19 cellular contexts compared by ENCODE assay signal in genomic region chr1:53132176-53132575, GRCh38. TPM values are rescaled to one million over a fixed set of nuclear protein-coding genes. Genes with fewer than 3 reads are reported as not detected.
A peak's percentile ranks its signal among the peaks of the same experiment; 100 is the strongest.
DNase-seq lines count a peak whose midpoint lies in the region; ATAC-seq and TF ChIP-seq lines count a peak whose summit lies in the region.
"Had no signal": no experiment of that assay in that cellular context is flagged by ENCODE, and none has a peak within 500 bp of the region (broad histone marks: within the 10 kb centered on the region; RNA-seq: fewer than 3 reads in every experiment).

No MANE protein-coding gene starts in this region.

- H3K27me3 ChIP-seq in Peyer's patch (no peaks in the 10 kb centered on the region), stomach (no peaks in the 10 kb centered on the region)

- peaks cover 24 to 46% of the 10 kb centered on the region in 2 donors for H3K4me1 Mint-ChIP-seq in effector memory CD8-positive, alpha-beta T cell (ENCODE audit: low read depth in 2 of 2)
- peaks cover 36 to 59% of the 10 kb centered on the region in 2 donors for H3K4me1 Mint-ChIP-seq in natural killer cell

- DNase-seq in Peyer's patch (peak in 2 of 3 donors; percentile 9 to 39), natural killer cell (no peak), stomach (no peak), HCEC 1CT (no peak), CD1c-positive myeloid dendritic cell (ENCODE audit: extremely low spot score) (no peak), HPDE6-E6E7 (ENCODE audit: extremely low spot score) (no peak)
- no peak for DNase-seq in effector memory CD8-positive, alpha-beta T cell
- DNase-seq in stimulated activated CD4-positive, alpha-beta T cell treated with anti-CD3 and anti-CD28 coated beads, Interleukin-4, amount 100 ng/mL, for 4 hours = no peak
- DNase-seq: GF-D8, GOT3, NCI-H187, NCI-H226, NCI-H524 treated with DMSO at 0.1 percent for 48 hours, Right ventricle myocardium superior had no signal

- H3K27me3 Mint-ChIP-seq in effector memory CD8-positive, alpha-beta T cell = no peaks in the 10 kb centered on the region
- peaks cover 0 to 2% of the 10 kb centered on the region in 2 donors for H3K27me3 Mint-ChIP-seq in natural killer cell (ENCODE audit: low read depth in 2 of 2)

- H3K9me3 Mint-ChIP-seq in effector memory CD8-positive, alpha-beta T cell = no peaks in the 10 kb centered on the region
- no peaks in the 10 kb centered on the region for H3K9me3 Mint-ChIP-seq in natural killer cell

- 83 to 92% (median 87%) methylated on average over 8 of the region's 8 CpGs for WGBS in stomach, 5 donors

- H3K4me3 ChIP-seq in Peyer's patch (no peak overlapping the region), stomach (no peak overlapping the region)

- TF ChIP-seq CTCF in Peyer's patch (IDR thresholded peaks at IDR 0.05) = no peak
- TF ChIP-seq CTCF in natural killer cell (IDR thresholded peaks at IDR 0.05) = no peak
- no peak for TF ChIP-seq CTCF in stomach (IDR thresholded peaks at IDR 0.05)

- peak overlapping the region; percentile 1 to 15 for H3K4me3 Mint-ChIP-seq in effector memory CD8-positive, alpha-beta T cell
- peak overlapping the region; percentile 33 for H3K4me3 Mint-ChIP-seq in natural killer cell

- no peak for ATAC-seq in effector memory CD8-positive, alpha-beta T cell (replicated peaks)
- no peak for ATAC-seq in natural killer cell

- H3K27ac ChIP-seq in Peyer's patch (no peak overlapping the region), stomach (peak overlapping the region in 3 of 5 donors; percentile 41 to 82 (median 72))
- H3K27ac ChIP-seq: C4-2B had no signal

- H3K27ac Mint-ChIP-seq in effector memory CD8-positive, alpha-beta T cell = peak overlapping the region; percentile 60 to 78
- peak overlapping the region; percentile 83 to 84 for H3K27ac Mint-ChIP-seq in natural killer cell

- H3K4me1 ChIP-seq in Peyer's patch (peaks cover 0 to 15% (median 1%) of the 10 kb centered on the region in 4 donors), stomach (peaks cover 8 to 44% (median 17%) of the 10 kb centered on the region in 4 donors)

- intact Hi-C loops in natural killer cell (cut with micrococcal nuclease) = no loop called here
- intact Hi-C loops in stomach (cut with DNase I; ENCODE audit: low total_unique reads) = no loop called here

- peaks cover 4% of the 10 kb centered on the region for H3K36me3 Mint-ChIP-seq in effector memory CD8-positive, alpha-beta T cell (ENCODE audit: insufficient read depth)
- no peaks in the 10 kb centered on the region for H3K36me3 Mint-ChIP-seq in natural killer cell

- no peaks in the 10 kb centered on the region for H3K9me3 ChIP-seq in Peyer's patch
- H3K9me3 ChIP-seq in stomach = peaks cover 0 to under 1% (median 0%) of the 10 kb centered on the region in 4 donors

- TF ChIP-seq EP300 in stomach (IDR thresholded peaks at IDR 0.05) = no peak

- H3K36me3 ChIP-seq in Peyer's patch = no peaks in the 10 kb centered on the region
- no peaks in the 10 kb centered on the region for H3K36me3 ChIP-seq in stomach

- TF ChIP-seq POLR2A in Peyer's patch (IDR thresholded peaks at IDR 0.05) = no peak
- TF ChIP-seq POLR2A in stomach (IDR thresholded peaks at IDR 0.05) = no peak

RNA-seq across cellular contexts. Expression of gene SLC1A7, which starts 10.3 kb away (rescaled TPM):
- total RNA-seq in Peyer's patch = 10 to 100 TPM in 1 of 4 donors, 1 to 10 TPM in 2, not detected in 1; 4.7 to 12.8 (median 9.4) TPM
- 10 to 100 TPM; 16.0 to 23.9 (median 20.5) TPM for total RNA-seq in natural killer cell
- total RNA-seq in stomach = under 1 TPM in 2 of 5 donors, not detected in 3; 0.29 to 0.45 TPM
- under 1 TPM in 1 of 3 donors, not detected in 2; 0.08 TPM for polyA plus RNA-seq in stomach
- total RNA-seq: A673, Daoy, HT1080, LHCN-M2 had no signal

Comparison
In these comparisons a context has a peak if more than half of its experiments do, and no peak if none do; other contexts are left out.
1. DNase-seq: peak in Peyer's patch (2 of 3); none in effector memory CD8-positive, alpha-beta T cell (0 of 3), natural killer cell (single experiment), stomach (single experiment), HCEC 1CT (single experiment), CD1c-positive myeloid dendritic cell (single experiment), HPDE6-E6E7 (single experiment) and stimulated activated CD4-positive, alpha-beta T cell treated with anti-CD3 and anti-CD28 coated beads, Interleukin-4, amount 100 ng/mL, for 4 hours (0 of 2).
2. H3K27ac ChIP-seq: peak in stomach (3 of 5); none in Peyer's patch (0 of 4).